In the genomic region with DNA sequence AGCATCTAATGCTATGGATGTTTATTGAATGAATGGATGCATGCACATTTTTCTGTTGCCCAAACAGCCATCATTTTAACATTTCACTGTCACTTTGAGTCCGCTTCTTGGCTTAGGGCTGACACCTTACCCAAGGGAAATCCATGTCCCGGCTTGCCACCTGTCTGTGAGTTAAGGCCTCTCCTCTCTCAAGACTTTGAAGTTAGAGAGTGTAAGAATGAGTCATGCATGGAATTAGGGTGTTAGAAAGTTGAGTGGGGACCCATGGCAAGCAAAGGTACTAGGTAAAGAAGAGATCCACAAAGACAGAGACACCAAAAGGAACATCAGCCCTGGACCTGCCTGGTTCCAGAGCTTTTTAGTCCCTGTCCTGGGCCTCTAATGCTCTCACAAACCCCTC, we compare ENCODE assay signal across 28 cellular contexts.
"Had no signal": no experiment of that assay in that cellular context is flagged by ENCODE, and none has a peak within 500 bp of the region (broad histone marks: within the 10 kb centered on the region; RNA-seq: fewer than 3 reads in every experiment).

No MANE protein-coding gene starts in this region.

- H3K4me1 ChIP-seq: ascending aorta, psoas muscle, transverse colon had no signal

- H3K27me3 ChIP-seq: ascending aorta, esophagus squamous epithelium, pancreas, right atrium auricular region, transverse colon had no signal

- H3K27me3 Mint-ChIP-seq: activated CD4-positive, alpha-beta memory T cell treated with anti-CD3 and anti-CD28 coated beads, Interleukin-2, amount 10 ng/mL, durations not matched to agents 7 days and 5 days; activated CD4-positive, alpha-beta T cell treated with anti-CD3 and anti-CD28 coated beads, Interleukin-2, amount 10 ng/mL, durations not matched to agents 7 days and 5 days; activated CD8-positive, alpha-beta memory T cell treated with anti-CD3 and anti-CD28 coated beads, Interleukin-2, amount 10 ng/mL, durations not matched to agents 7 days and 5 days; activated naive CD8-positive, alpha-beta T cell; naive thymus-derived CD8-positive, alpha-beta T cell; stimulated activated naive B cell treated with anti-CD40 and anti-IgM and Interleukin-4, amounts not matched to agents 10 μg/mL and 1 μg/mL and 100 μg/mL, for 72 hours; T-helper 17 cell had no signal

- H3K4me1 Mint-ChIP-seq: brain, neural crest cell had no signal

- H3K4me3 ChIP-seq: ascending aorta, esophagus squamous epithelium, pancreas, psoas muscle, right atrium auricular region, transverse colon had no signal

- H3K9me3 ChIP-seq: ascending aorta, esophagus squamous epithelium, pancreas, psoas muscle, right atrium auricular region, transverse colon had no signal

- H3K27ac Mint-ChIP-seq: activated CD4-positive, alpha-beta memory T cell treated with anti-CD3 and anti-CD28 coated beads, Interleukin-2, amount 10 ng/mL, durations not matched to agents 7 days and 5 days; activated CD4-positive, alpha-beta T cell treated with anti-CD3 and anti-CD28 coated beads, Interleukin-2, amount 10 ng/mL, durations not matched to agents 7 days and 5 days; activated CD8-positive, alpha-beta memory T cell treated with anti-CD3 and anti-CD28 coated beads, Interleukin-2, amount 10 ng/mL, durations not matched to agents 7 days and 5 days; activated naive CD8-positive, alpha-beta T cell; stimulated activated naive B cell treated with anti-CD40 and anti-IgM and Interleukin-4, amounts not matched to agents 10 μg/mL and 1 μg/mL and 100 μg/mL, for 72 hours had no signal

- DNase-seq: activated CD4-positive, alpha-beta memory T cell treated with anti-CD3 and anti-CD28 coated beads, Interleukin-2, amount 10 ng/mL, durations not matched to agents 7 days and 5 days; activated CD4-positive, alpha-beta T cell treated with anti-CD3 and anti-CD28 coated beads, Interleukin-2, amount 10 ng/mL, durations not matched to agents 7 days and 5 days; activated CD8-positive, alpha-beta memory T cell treated with anti-CD3 and anti-CD28 coated beads, Interleukin-2, amount 10 ng/mL, durations not matched to agents 7 days and 5 days; activated effector memory CD4-positive, alpha-beta T cell treated with Interleukin-2 at 50 U/mL for 16 hours; activated naive CD4-positive, alpha-beta T cell treated with Interleukin-2 at 50 U/mL for 16 hours; caudate nucleus; cortex of kidney; esophagus squamous epithelium; foreskin melanocyte; midbrain; naive thymus-derived CD8-positive, alpha-beta T cell; nucleus accumbens; pancreas; psoas muscle; stimulated activated CD4-positive, alpha-beta T cell treated with anti-CD3 and anti-CD28 coated beads, Interleukin-15, amount 100 ng/mL, for 24 hours; stimulated activated CD4-positive, alpha-beta T cell treated with anti-CD3 and anti-CD28 coated beads, Interleukin-2, amount 100 ng/mL, for 24 hours; stimulated activated naive B cell treated with anti-CD40 and anti-IgM and Interleukin-4, amounts not matched to agents 10 μg/mL and 1 μg/mL and 100 μg/mL, for 72 hours; SW 1271; T-helper 17 cell; T1000; transverse colon; WERI-Rb-1 had no signal

- H3K4me3 Mint-ChIP-seq: activated CD4-positive, alpha-beta memory T cell treated with anti-CD3 and anti-CD28 coated beads, Interleukin-2, amount 10 ng/mL, durations not matched to agents 7 days and 5 days; activated CD4-positive, alpha-beta T cell treated with anti-CD3 and anti-CD28 coated beads, Interleukin-2, amount 10 ng/mL, durations not matched to agents 7 days and 5 days; activated CD8-positive, alpha-beta memory T cell treated with anti-CD3 and anti-CD28 coated beads, Interleukin-2, amount 10 ng/mL, durations not matched to agents 7 days and 5 days; activated naive CD8-positive, alpha-beta T cell; brain; naive thymus-derived CD8-positive, alpha-beta T cell; neural crest cell; stimulated activated naive B cell treated with anti-CD40 and anti-IgM and Interleukin-4, amounts not matched to agents 10 μg/mL and 1 μg/mL and 100 μg/mL, for 72 hours; T-helper 17 cell had no signal

- H3K27ac ChIP-seq: ascending aorta, pancreas, psoas muscle, right atrium auricular region, transverse colon, WERI-Rb-1 had no signal

- H3K9me3 Mint-ChIP-seq: activated CD4-positive, alpha-beta memory T cell treated with anti-CD3 and anti-CD28 coated beads, Interleukin-2, amount 10 ng/mL, durations not matched to agents 7 days and 5 days; activated CD4-positive, alpha-beta T cell treated with anti-CD3 and anti-CD28 coated beads, Interleukin-2, amount 10 ng/mL, durations not matched to agents 7 days and 5 days; brain; naive thymus-derived CD8-positive, alpha-beta T cell; neural crest cell; stimulated activated naive B cell treated with anti-CD40 and anti-IgM and Interleukin-4, amounts not matched to agents 10 μg/mL and 1 μg/mL and 100 μg/mL, for 72 hours had no signal

- ATAC-seq: activated CD4-positive, CD25-positive, alpha-beta regulatory T cell treated with anti-CD3 and anti-CD28 coated beads, Interleukin-2, amount 50 U/mL, for 24 hours; activated CD8-positive, alpha-beta memory T cell treated with anti-CD3 and anti-CD28 coated beads, Interleukin-2, amount 10 ng/mL, durations not matched to agents 7 days and 5 days; naive thymus-derived CD8-positive, alpha-beta T cell; pancreas; stimulated activated naive B cell treated with anti-CD40 and anti-IgM and Interleukin-4, amounts not matched to agents 10 μg/mL and 1 μg/mL and 100 μg/mL, for 72 hours; T-helper 17 cell had no signal
